8 cellular contexts compared by ENCODE assay signal in the genomic region with DNA sequence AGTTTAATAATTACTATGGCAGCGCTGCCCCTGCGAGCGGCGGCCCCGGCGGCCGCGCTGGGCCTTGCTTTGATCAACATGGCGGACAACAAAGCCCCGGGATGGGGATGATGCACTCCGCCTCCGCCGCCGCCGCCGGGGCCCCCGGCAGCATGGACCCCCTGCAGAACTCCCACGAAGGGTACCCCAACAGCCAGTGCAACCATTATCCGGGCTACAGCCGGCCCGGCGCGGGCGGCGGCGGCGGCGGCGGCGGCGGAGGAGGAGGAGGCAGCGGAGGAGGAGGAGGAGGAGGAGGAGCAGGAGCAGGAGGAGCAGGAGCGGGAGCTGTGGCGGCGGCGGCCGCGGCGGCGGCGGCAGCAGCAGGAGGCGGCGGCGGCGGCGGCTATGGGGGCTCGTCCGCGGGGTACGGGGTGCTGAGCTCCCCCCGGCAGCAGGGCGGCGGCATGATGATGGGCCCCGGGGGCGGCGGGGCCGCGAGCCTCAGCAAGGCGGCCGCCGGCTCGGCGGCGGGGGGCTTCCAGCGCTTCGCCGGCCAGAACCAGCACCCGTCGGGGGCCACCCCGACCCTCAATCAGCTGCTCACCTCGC. TPM values are rescaled to one million over a fixed set of nuclear protein-coding genes. Genes with fewer than 3 reads are reported as not detected.
DNase-seq lines count a peak whose midpoint lies in the region; ATAC-seq and TF ChIP-seq lines count a peak whose summit lies in the region.

No MANE protein-coding gene starts in this region.

- H3K9me3 ChIP-seq in endocrine pancreas (ENCODE audit: control insufficient read depth, low read length) (no peaks in the 10 kb centered on the region), mucosa of rectum (ENCODE audit: control insufficient read depth in 2 of 2, low read length in 2 of 2) (no peaks in the 10 kb centered on the region)

- peak; percentile 1 for ATAC-seq in activated CD8-positive, alpha-beta T cell treated with anti-CD3 and anti-CD28 coated beads for 36 hours
- ATAC-seq in GM18511 (IDR thresholded peaks at IDR 0.05; ENCODE audit: unreplicated experiment), result no peak

- peak overlapping the region; percentile 91 for H3K27ac Mint-ChIP-seq in activated CD8-positive, alpha-beta T cell treated with anti-CD3 and anti-CD28 coated beads for 36 hours

- no peaks in the 10 kb centered on the region for H3K36me3 ChIP-seq in endocrine pancreas (ENCODE audit: control insufficient read depth, insufficient read depth, low read length)
- no peaks in the 10 kb centered on the region for H3K36me3 ChIP-seq in mucosa of rectum (ENCODE audit: control insufficient read depth in 2 of 2, insufficient read depth in 2 of 2, low read length in 2 of 2)

- H3K27me3 Mint-ChIP-seq in activated CD8-positive, alpha-beta T cell treated with anti-CD3 and anti-CD28 coated beads for 36 hours, result no peaks in the 10 kb centered on the region

- peaks cover 32% of the 10 kb centered on the region for H3K4me1 Mint-ChIP-seq in activated CD8-positive, alpha-beta T cell treated with anti-CD3 and anti-CD28 coated beads for 36 hours (ENCODE audit: low read depth)

- no peak for TF ChIP-seq CTCF in NB4 (IDR thresholded peaks at IDR 0.05; ENCODE audit: low read depth, low read length)
- no peak for TF ChIP-seq CTCF in activated CD8-positive, alpha-beta T cell treated with anti-CD3 and anti-CD28 coated beads for 36 hours (IDR thresholded peaks at IDR 0.05)

- no peaks in the 10 kb centered on the region for H3K9me3 Mint-ChIP-seq in activated CD8-positive, alpha-beta T cell treated with anti-CD3 and anti-CD28 coated beads for 36 hours

- CTCF ChIA-PET in activated CD8-positive, alpha-beta T cell treated with anti-CD3 and anti-CD28 coated beads for 36 hours (lab: Charles Lee), result no interaction called here

- peak overlapping the region; percentile 77 for H3K4me3 Mint-ChIP-seq in activated CD8-positive, alpha-beta T cell treated with anti-CD3 and anti-CD28 coated beads for 36 hours

- H3K27me3 ChIP-seq in endocrine pancreas (ENCODE audit: control insufficient read depth, insufficient read depth, low read length) (no peaks in the 10 kb centered on the region), mucosa of rectum (ENCODE audit: control insufficient read depth in 2 of 2, insufficient read depth in 2 of 2, low read length in 2 of 2) (no peaks in the 10 kb centered on the region)

- H3K27ac ChIP-seq in mucosa of rectum (ENCODE audit: low read depth in 2 of 2, low read length in 2 of 2), result peak overlapping the region; percentile 97 to 98

- intact Hi-C loops in activated CD8-positive, alpha-beta T cell treated with anti-CD3 and anti-CD28 coated beads for 36 hours (cut with micrococcal nuclease), result loop anchor here (5.0 kb wide), 1 partner anchor 244 kb away; no protein-coding TSS in a partner anchor

- H3K9ac ChIP-seq in endocrine pancreas (ENCODE audit: control insufficient read depth, insufficient read depth, low read length), result peak overlapping the region; percentile 65
- H3K9ac ChIP-seq in mucosa of rectum (ENCODE audit: low read depth in 1 of 2, low read length in 2 of 2), result peak overlapping the region; percentile 75 to 93

- peaks cover 31% of the 10 kb centered on the region for H3K4me1 ChIP-seq in endocrine pancreas (ENCODE audit: control insufficient read depth, insufficient read depth, low read length)
- peaks cover 22 to 31% of the 10 kb centered on the region in 2 donors for H3K4me1 ChIP-seq in mucosa of rectum (ENCODE audit: control insufficient read depth in 2 of 2, insufficient read depth in 2 of 2, low read length in 2 of 2)

- DNase-seq in DMS 273 (lab: John Stamatoyannopoulos, UW; ENCODE audit: unreplicated experiment) (peak; percentile 75), DMS 273 treated with DMSO at 0.1 percent for 48 hours (lab: John Stamatoyannopoulos, UW) (no peak), NB4 (ENCODE audit: low read depth) (peak; percentile 75)
- peak; percentile 60 for DNase-seq in activated CD8-positive, alpha-beta T cell treated with anti-CD3 and anti-CD28 coated beads for 36 hours
- peak; percentile 6 to 12 for DNase-seq in stimulated activated CD8-positive, alpha-beta memory T cell treated with anti-CD3 and anti-CD28 coated beads, Interleukin-7, amount 100 ng/mL, for 1 hour (ENCODE audit: low read depth in 2 of 2)

- peaks cover 12% of the 10 kb centered on the region for H3K36me3 Mint-ChIP-seq in activated CD8-positive, alpha-beta T cell treated with anti-CD3 and anti-CD28 coated beads for 36 hours (ENCODE audit: low read depth)

- POLR2A ChIA-PET in activated CD8-positive, alpha-beta T cell treated with anti-CD3 and anti-CD28 coated beads for 36 hours (lab: Charles Lee), result interaction anchor here (0.6 to 3.4 kb wide), 10 partner anchors 10 to 242 kb away, joined by 3 to 32 read pairs (median 3); no protein-coding TSS in a partner anchor

- TF ChIP-seq POLR2A in NB4 (IDR thresholded peaks at IDR 0.05; ENCODE audit: extremely low read depth, insufficient read length), result no peak

- H3K4me3 ChIP-seq in NB4 (ENCODE audit: low read depth, low read length) (peak overlapping the region; percentile 59), endocrine pancreas (ENCODE audit: control insufficient read depth, insufficient read depth, low read length) (no peak overlapping the region), mucosa of rectum (ENCODE audit: low read length in 2 of 2) (peak overlapping the region; percentile 72 to 94)

RNA-seq across cellular contexts. Expression of gene ARID1B, which starts 1.5 kb away (rescaled TPM):
- total RNA-seq in activated CD8-positive, alpha-beta T cell treated with anti-CD3 and anti-CD28 coated beads for 36 hours, result 10 to 100 TPM; 36.9 to 38.9 TPM
